In genomic region chr13:43042410-43042921, GRCh38 we compare ENCODE assay signal across 23 cellular contexts. TPM values are rescaled to one million over a fixed set of nuclear protein-coding genes. Genes with fewer than 3 reads are reported as not detected.
DNase-seq lines count a peak whose midpoint lies in the region; ATAC-seq, FAIRE-seq and TF ChIP-seq lines count a peak whose summit lies in the region.
"Had no signal": no experiment of that assay in that cellular context is flagged by ENCODE, and none has a peak within 500 bp of the region (broad histone marks: within the 10 kb centered on the region; RNA-seq: fewer than 3 reads in every experiment).

No MANE protein-coding gene starts in this region.

- H4K12ac ChIP-seq in trophoblast cell (ENCODE audit: low read depth, low read length), result no peak overlapping the region

- no peak overlapping the region for H2AFZ ChIP-seq in trophoblast cell (ENCODE audit: insufficient read depth, low read length, poor library complexity)

- no peak overlapping the region for H3K27ac ChIP-seq in trophoblast cell (ENCODE audit: low read depth, low read length)
- no peak overlapping the region for H3K27ac ChIP-seq in A673 (ENCODE audit: low read depth, low read length, poor library complexity, severe bottlenecking)
- H3K27ac ChIP-seq: coronary artery, VCaP had no signal

- peak overlapping the region; percentile 97 for H2BK12ac ChIP-seq in trophoblast cell (ENCODE audit: low read length)

- peak overlapping the region; percentile 19 for H3K4ac ChIP-seq in trophoblast cell (ENCODE audit: low read depth, low read length)

- H3K36me3 ChIP-seq in trophoblast cell (ENCODE audit: control insufficient read depth in 1 of 2, insufficient read depth in 2 of 2, low read length in 2 of 2) (peaks cover 0 to 2% of the 10 kb centered on the region in 2 experiments), A673 (ENCODE audit: insufficient read depth, low read length, poor library complexity, severe bottlenecking) (no peaks in the 10 kb centered on the region)

- H2AK5ac ChIP-seq in trophoblast cell (ENCODE audit: low read length), result peak overlapping the region; percentile 80

- TF ChIP-seq CTCF in A673 (conservative IDR thresholded peaks at IDR 0.05; ENCODE audit: low read depth, low read length), result no peak

- CTCF ChIA-PET in A673 (lab: Charles Lee), result no interaction called here

- peak overlapping the region; percentile 62 for H3K18ac ChIP-seq in trophoblast cell (ENCODE audit: low read length)

- no peaks in the 10 kb centered on the region for H3K27me3 ChIP-seq in trophoblast cell (ENCODE audit: insufficient read depth, low read length)
- H3K27me3 ChIP-seq in A673 (replicated peaks; ENCODE audit: insufficient read depth, low read depth, low read length, poor library complexity), result no peaks in the 10 kb centered on the region

- no peak overlapping the region for H3K4me3 ChIP-seq in trophoblast cell (ENCODE audit: low read depth, low read length)
- no peak overlapping the region for H3K4me3 ChIP-seq in A673 (ENCODE audit: low read depth, low read length, poor library complexity, severe bottlenecking)
- H3K4me3 ChIP-seq: coronary artery, K562 had no signal

- H3K4me1 Mint-ChIP-seq in activated naive CD4-positive, alpha-beta T cell treated with anti-CD3 and anti-CD28 coated beads, Interleukin-2, amount 50 U/mL, for 24 hours, result peaks cover 53% of the 10 kb centered on the region
- H3K4me1 Mint-ChIP-seq in activated T-cell treated with anti-CD3 and anti-CD28 coated beads, Interleukin-2, amount 50 U/mL, for 72 hours (ENCODE audit: low read depth), result peaks cover 57% of the 10 kb centered on the region

- H4K91ac ChIP-seq in trophoblast cell (ENCODE audit: low read depth, low read length), result peak overlapping the region; percentile 80

- no peak overlapping the region for H3K4me2 ChIP-seq in trophoblast cell (ENCODE audit: low read length)

- BruUV-seq in A673 (replicated peaks; lab: Mats Ljungman, UMichigan), result no TSS peak

- FAIRE-seq in GM12892 (lab: Jason Lieb, UNC), result peak; percentile 84
- FAIRE-seq: endothelial cell of umbilical vein, K562, keratinocyte, urothelium cell line had no signal

- POLR2A ChIA-PET in A673 (lab: Charles Lee; ENCODE audit: low non-redundant PET), result no interaction called here

- peak; percentile 76 to 83 for ATAC-seq in activated T-cell treated with anti-CD3 and anti-CD28 coated beads, Interleukin-2, amount 50 U/mL, for 72 hours (replicated peaks in 1 of 2)
- ATAC-seq: HCT116, K562, Right ventricle myocardium inferior had no signal

- H2BK120ac ChIP-seq in trophoblast cell (ENCODE audit: insufficient read depth, low read length, poor library complexity), result peak overlapping the region; percentile 87

- H4K8ac ChIP-seq in trophoblast cell (ENCODE audit: low read depth, low read length), result peak overlapping the region; percentile 89

- H3K9me3 ChIP-seq in trophoblast cell (ENCODE audit: insufficient read depth, low read depth, low read length) (peaks cover 2% of the 10 kb centered on the region), A673 (ENCODE audit: low read depth, low read length, poor library complexity, severe bottlenecking) (no peaks in the 10 kb centered on the region)

- intact Hi-C loops in A673 (cut with micrococcal nuclease; ENCODE audit: unreplicated experiment) (no loop called here), posterior cingulate gyrus (cut with DNase I) (no loop called here)

- DNase-seq in activated naive CD4-positive, alpha-beta T cell treated with anti-CD3 and anti-CD28 coated beads, Interleukin-2, amount 50 U/mL, for 16 hours, result no peak
- DNase-seq in GM12892 (ENCODE audit: insufficient read length), result no peak
- no peak for DNase-seq in activated T-cell treated with anti-CD3 and anti-CD28 coated beads, Interleukin-2, amount 50 U/mL, for 72 hours
- DNase-seq in trophoblast cell, result no peak
- DNase-seq in dermis blood vessel endothelial cell, result no peak
- no peak for DNase-seq in A673 (ENCODE audit: low spot score)
- no peak for DNase-seq in posterior cingulate gyrus
- DNase-seq: hippocampal formation; NCI-H1092; NCI-H2081; NK-92 treated with Interleukin-12 subunit alpha and Interleukin-12 subunit beta, amount 100 ng/mL, for 24 hours; retina had no signal

- H3K79me2 ChIP-seq in trophoblast cell (ENCODE audit: control insufficient read depth, insufficient read depth, low read length, poor library complexity), result peaks cover 4% of the 10 kb centered on the region

- no peak overlapping the region for H3K23ac ChIP-seq in trophoblast cell (ENCODE audit: low read length)

- no peak overlapping the region for H3K9ac ChIP-seq in trophoblast cell (ENCODE audit: low read length)

- peak overlapping the region; percentile 49 for H2BK5ac ChIP-seq in trophoblast cell (ENCODE audit: low read depth, low read length, poor library complexity)

- H3K14ac ChIP-seq in trophoblast cell (ENCODE audit: low read length), result peak overlapping the region; percentile 63

- H3K27me3 Mint-ChIP-seq in activated naive CD4-positive, alpha-beta T cell treated with anti-CD3 and anti-CD28 coated beads, Interleukin-2, amount 50 U/mL, for 24 hours, result no peaks in the 10 kb centered on the region
- H3K27me3 Mint-ChIP-seq in activated T-cell treated with anti-CD3 and anti-CD28 coated beads, Interleukin-2, amount 50 U/mL, for 72 hours (ENCODE audit: low read depth), result no peaks in the 10 kb centered on the region
- H3K27me3 Mint-ChIP-seq: activated naive CD8-positive, alpha-beta T cell; brain had no signal

- no peak overlapping the region for H3K4me3 Mint-ChIP-seq in activated naive CD4-positive, alpha-beta T cell treated with anti-CD3 and anti-CD28 coated beads, Interleukin-2, amount 50 U/mL, for 24 hours
- H3K4me3 Mint-ChIP-seq in activated T-cell treated with anti-CD3 and anti-CD28 coated beads, Interleukin-2, amount 50 U/mL, for 72 hours, result peak overlapping the region in 1 of 2 donors; percentile 11
- H3K4me3 Mint-ChIP-seq: activated naive CD8-positive, alpha-beta T cell; brain had no signal

- H3K27ac Mint-ChIP-seq in activated naive CD4-positive, alpha-beta T cell treated with anti-CD3 and anti-CD28 coated beads, Interleukin-2, amount 50 U/mL, for 24 hours, result peak overlapping the region; percentile 10
- H3K27ac Mint-ChIP-seq in activated T-cell treated with anti-CD3 and anti-CD28 coated beads, Interleukin-2, amount 50 U/mL, for 72 hours, result peak overlapping the region; percentile 2
- H3K27ac Mint-ChIP-seq: brain had no signal

- peaks cover 5% of the 10 kb centered on the region for H3K9me3 Mint-ChIP-seq in activated naive CD4-positive, alpha-beta T cell treated with anti-CD3 and anti-CD28 coated beads, Interleukin-2, amount 50 U/mL, for 24 hours
- H3K9me3 Mint-ChIP-seq in activated T-cell treated with anti-CD3 and anti-CD28 coated beads, Interleukin-2, amount 50 U/mL, for 72 hours, result no peaks in the 10 kb centered on the region
- H3K9me3 Mint-ChIP-seq: brain had no signal

- TF ChIP-seq POLR2A in GM12892 (IDR thresholded peaks at IDR 0.05; ENCODE audit: low read depth, low read length), result no peak

- peaks cover 9 to 11% of the 10 kb centered on the region in 2 experiments for H3K4me1 ChIP-seq in trophoblast cell (ENCODE audit: control insufficient read depth in 1 of 2, insufficient read depth in 2 of 2, low read length in 2 of 2)
- H3K4me1 ChIP-seq in A673 (ENCODE audit: insufficient read depth, low read length, poor library complexity, severe bottlenecking), result no peaks in the 10 kb centered on the region

- peaks cover 10% of the 10 kb centered on the region for H3K36me3 Mint-ChIP-seq in activated naive CD4-positive, alpha-beta T cell treated with anti-CD3 and anti-CD28 coated beads, Interleukin-2, amount 50 U/mL, for 24 hours
- H3K36me3 Mint-ChIP-seq in activated T-cell treated with anti-CD3 and anti-CD28 coated beads, Interleukin-2, amount 50 U/mL, for 72 hours (ENCODE audit: insufficient read depth in 2 of 2), result peaks cover 3% of the 10 kb centered on the region in 2 donors
- H3K36me3 Mint-ChIP-seq: brain had no signal

- H3K79me1 ChIP-seq in trophoblast cell (ENCODE audit: low read length), result peaks cover 33% of the 10 kb centered on the region

RNA-seq across cellular contexts. Expression of gene DNAJC15, which starts 19.1 kb away (rescaled TPM):
- polyA plus RNA-seq in GM12892 (2012; ENCODE audit: missing spikeins), result 26.8 TPM
- 10 to 100 TPM; 20.2 to 23.5 TPM for total RNA-seq in activated T-cell treated with anti-CD3 and anti-CD28 coated beads, Interleukin-2, amount 50 U/mL, for 72 hours
- 13.2 and 13.3 TPM in 2 replicates for polyA plus RNA-seq in trophoblast cell (2013)
- total RNA-seq in dermis blood vessel endothelial cell (4.9 and 14.0 TPM in 2 replicates), A673 (2021) (2.4 and 2.6 TPM in 2 replicates)

RNA-seq across cellular contexts. Expression of gene EPSTI1, which starts 50.4 kb away (rescaled TPM):
- polyA plus RNA-seq in GM12892 (2012; ENCODE audit: missing spikeins), result 25.9 TPM
- total RNA-seq in activated T-cell treated with anti-CD3 and anti-CD28 coated beads, Interleukin-2, amount 50 U/mL, for 72 hours, result 10 to 100 TPM; 18.6 to 48.8 TPM
- 20.9 and 23.0 TPM in 2 replicates for polyA plus RNA-seq in trophoblast cell (2013)
- total RNA-seq in dermis blood vessel endothelial cell, result 2.0 and 4.2 TPM in 2 replicates
- total RNA-seq in A673 (2021), result 0.13 TPM in 1 of 2 replicates, not detected in the other
